ENCODE assay signal across 24 cellular contexts in the genomic region with DNA sequence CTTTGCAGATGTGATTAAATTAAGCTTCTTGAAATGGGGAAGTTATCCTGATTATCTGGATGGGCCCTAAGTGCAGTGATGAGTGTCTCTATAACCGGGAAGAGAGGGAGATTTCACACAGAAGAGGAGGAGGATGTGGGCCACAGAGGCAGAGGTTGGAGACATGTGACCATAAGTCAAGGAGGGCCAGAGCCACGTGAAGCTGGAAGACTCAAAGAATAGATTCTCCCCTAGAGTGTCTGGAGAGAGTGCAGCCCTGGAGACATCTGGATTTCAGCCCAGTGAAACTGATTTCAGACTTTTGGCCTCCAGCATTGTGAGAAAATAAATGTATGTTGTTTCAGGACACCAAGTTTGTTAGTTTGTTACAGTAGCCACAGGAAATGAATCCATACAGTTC.
A peak's percentile ranks its signal among the peaks of the same experiment; 100 is the strongest.
DNase-seq lines count a peak whose midpoint lies in the region; ATAC-seq, FAIRE-seq and TF ChIP-seq lines count a peak whose summit lies in the region.
"Had no signal": no experiment of that assay in that cellular context is flagged by ENCODE, and none has a peak within 500 bp of the region (broad histone marks: within the 10 kb centered on the region; RNA-seq: fewer than 3 reads in every experiment).

No MANE protein-coding gene starts in this region.

- TF ChIP-seq POLR2A in HepG2 (IDR thresholded peaks at IDR 0.05; ENCODE audit: insufficient read depth in 1 of 2, low read depth in 2 of 2, low read length in 2 of 2) (no peak), right lobe of liver (IDR thresholded peaks at IDR 0.05) (no peak)

- no peak overlapping the region for H2AFZ ChIP-seq in HepG2 (ENCODE audit: low read length)

- in situ Hi-C loops in HepG2 (cut with HindIII; ENCODE audit: extremely low pct_ligation_motif_present, low pct_unique_long_range_greater_than_20kb): no loop called here

- H3K36me3 Mint-ChIP-seq in mesothelial cell of epicardium: no peaks in the 10 kb centered on the region
- H3K36me3 Mint-ChIP-seq: CD8-positive, alpha-beta T cell had no signal

- POLR2A ChIA-PET in HepG2 (lab: Yijun Ruan, JAX): no interaction called here

- no peaks in the 10 kb centered on the region for H3K4me1 ChIP-seq in HepG2 (ENCODE audit: insufficient read depth, low read length)
- no peaks in the 10 kb centered on the region for H3K4me1 ChIP-seq in right lobe of liver
- H3K4me1 ChIP-seq: A549; BLaER1 treated with 17β-estradiol and CSF1 and Interleukin-3, amounts not matched to agents 10 nM and 100 nM had no signal

- 17% methylated on average over 2 of the region's 2 CpGs for WGBS in HepG2 (ENCODE audit: low lambda C conversion rate)
- 21% methylated on average over 2 of the region's 2 CpGs for WGBS in right lobe of liver (ENCODE audit: insufficient coverage, low coverage, low lambda C conversion rate, missing lambda C conversion rate)

- H3K36me3 ChIP-seq in HepG2 (replicated peaks in 1 of 2; ENCODE audit: control insufficient read depth in 1 of 2, insufficient read depth in 2 of 2, low read length in 2 of 2) (no peaks in the 10 kb centered on the region), right lobe of liver (no peaks in the 10 kb centered on the region), bronchial epithelial cell (ENCODE audit: control insufficient read depth, insufficient read depth, low read length) (no peaks in the 10 kb centered on the region)
- H3K36me3 ChIP-seq: BLaER1 treated with 17β-estradiol and CSF1 and Interleukin-3, amounts not matched to agents 10 nM and 100 nM had no signal

- no peak for TF ChIP-seq CTCF in HepG2 (CRISPR knock-in tag; IDR thresholded peaks at IDR 0.05)
- TF ChIP-seq CTCF in right lobe of liver (IDR thresholded peaks at IDR 0.05): no peak
- TF ChIP-seq CTCF in bronchial epithelial cell (IDR thresholded peaks at IDR 0.05; ENCODE audit: insufficient read depth, low read length, severe bottlenecking): no peak
- no peak for TF ChIP-seq CTCF in mesothelial cell of epicardium (IDR thresholded peaks at IDR 0.05; ENCODE audit: unreplicated experiment)

- no peak overlapping the region for H3K4me2 ChIP-seq in HepG2 (ENCODE audit: low read depth, low read length)
- H3K4me2 ChIP-seq: A549; BLaER1 treated with 17β-estradiol and CSF1 and Interleukin-3, amounts not matched to agents 10 nM and 100 nM had no signal

- no peak for TF ChIP-seq EP300 in HepG2 (IDR thresholded peaks at IDR 0.05; ENCODE audit: low read depth in 2 of 2, low read length in 2 of 2)
- no peak for TF ChIP-seq EP300 in HepG2 (CRISPR knock-in tag; IDR thresholded peaks at IDR 0.05; ENCODE audit: borderline replicate concordance)

- peaks cover 7% of the 10 kb centered on the region for H3K4me1 Mint-ChIP-seq in mesothelial cell of epicardium
- H3K4me1 Mint-ChIP-seq: B cell had no signal

- H3K9ac ChIP-seq in HepG2 (ENCODE audit: insufficient read depth, low read depth, low read length): no peak overlapping the region
- H3K9ac ChIP-seq: BLaER1 treated with 17β-estradiol and CSF1 and Interleukin-3, amounts not matched to agents 10 nM and 100 nM had no signal

- FAIRE-seq in HepG2 (lab: Jason Lieb, UNC) (no peak), bronchial epithelial cell (lab: Jason Lieb, UNC) (peak; percentile 89)
- FAIRE-seq: A549, GM12878, GM12892, GM18507 had no signal

- CTCF ChIA-PET in HepG2 (lab: Yijun Ruan, JAX; ENCODE audit: low intra/inter-chr PET ratio, low total read pairs): no interaction called here

- no peak for TF ChIP-seq RAD21 in HepG2 (CRISPR knock-in tag; IDR thresholded peaks at IDR 0.05)

- no peaks in the 10 kb centered on the region; a peak in 1 of 5 replicates for H3K27me3 ChIP-seq in HepG2 (ENCODE audit: control insufficient read depth in 1 of 2, insufficient read depth in 2 of 2, low read length in 2 of 2)
- H3K27me3 ChIP-seq in right lobe of liver: no peaks in the 10 kb centered on the region
- H3K27me3 ChIP-seq in bronchial epithelial cell (ENCODE audit: control insufficient read depth, insufficient read depth, low read length): no peaks in the 10 kb centered on the region
- H3K27me3 ChIP-seq: BLaER1 treated with 17β-estradiol and CSF1 and Interleukin-3, amounts not matched to agents 10 nM and 100 nM had no signal

- intact Hi-C loops in HepG2 (cut with micrococcal nuclease; ENCODE audit: unreplicated experiment): no loop called here
- intact Hi-C loops in right lobe of liver (cut with DNase I): no loop called here

- H3K27me3 Mint-ChIP-seq in mesothelial cell of epicardium (ENCODE audit: low read depth): no peaks in the 10 kb centered on the region

- H4K20me1 ChIP-seq in HepG2 (ENCODE audit: insufficient read depth, low read length): no peaks in the 10 kb centered on the region
- H4K20me1 ChIP-seq: BLaER1 treated with 17β-estradiol and CSF1 and Interleukin-3, amounts not matched to agents 10 nM and 100 nM had no signal

- BruUV-seq in HepG2 (replicated peaks; lab: Mats Ljungman, UMichigan): no TSS peak

- no peak overlapping the region for H3K27ac ChIP-seq in HepG2 (ENCODE audit: extremely low read length, insufficient read depth, low read length)
- no peak overlapping the region for H3K27ac ChIP-seq in right lobe of liver
- H3K27ac ChIP-seq: 22Rv1; A549; BLaER1 treated with 17β-estradiol and CSF1 and Interleukin-3, amounts not matched to agents 10 nM and 100 nM; C4-2B had no signal

- no peaks in the 10 kb centered on the region for H3K9me3 Mint-ChIP-seq in mesothelial cell of epicardium
- H3K9me3 Mint-ChIP-seq: CD4-positive, alpha-beta T cell; CD8-positive, alpha-beta T cell had no signal

- ATAC-seq in HepG2 (no peak), right lobe of liver (no peak), HG02571 (IDR thresholded peaks at IDR 0.05; ENCODE audit: unreplicated experiment) (no peak)
- ATAC-seq: A549; CD8-positive, alpha-beta T cell; GM12878 had no signal

- H3K9me3 ChIP-seq in HepG2 (ENCODE audit: low read length): no peaks in the 10 kb centered on the region
- no peaks in the 10 kb centered on the region for H3K9me3 ChIP-seq in right lobe of liver
- H3K9me3 ChIP-seq: A549; BLaER1 treated with 17β-estradiol and CSF1 and Interleukin-3, amounts not matched to agents 10 nM and 100 nM had no signal

- DNase-seq in HepG2 (ENCODE audit: low spot score): no peak
- no peak for DNase-seq in right lobe of liver
- DNase-seq in bronchial epithelial cell (ENCODE audit: low read depth): no peak
- DNase-seq in mesothelial cell of epicardium (ENCODE audit: low spot score in 2 of 2, unreplicated experiment in 2 of 2): no peak
- DNase-seq in NCI-H1092 (lab: John Stamatoyannopoulos, UW): no peak
- DNase-seq: AML-193; CD4-positive, alpha-beta T cell; CD8-positive, alpha-beta T cell; DMS 273 treated with DMSO at 0.1 percent for 48 hours; DMS153; DMS53; DMS79; DND-41; EL; GDM1 had no signal

- H3K4me3 ChIP-seq in HepG2 (replicated peaks in 1 of 3; ENCODE audit: insufficient read depth in 1 of 3, low read depth in 2 of 3, low read length in 3 of 3) (no peak overlapping the region), right lobe of liver (no peak overlapping the region), bronchial epithelial cell (ENCODE audit: low read depth, low read length) (no peak overlapping the region)
- H3K4me3 ChIP-seq: A549; BLaER1 treated with 17β-estradiol and CSF1 and Interleukin-3, amounts not matched to agents 10 nM and 100 nM; GM12878 had no signal

- no peak overlapping the region for H3K4me3 Mint-ChIP-seq in mesothelial cell of epicardium
- H3K4me3 Mint-ChIP-seq: B cell; CD4-positive, alpha-beta T cell; CD8-positive, alpha-beta T cell had no signal

- no peaks in the 10 kb centered on the region for H3K79me2 ChIP-seq in HepG2 (ENCODE audit: insufficient read depth, low read length)

- peak overlapping the region; percentile 9 for H3K27ac Mint-ChIP-seq in mesothelial cell of epicardium
- H3K27ac Mint-ChIP-seq: B cell; CD4-positive, alpha-beta T cell; CD8-positive, alpha-beta T cell had no signal

TF ChIP-seq in HepG2, 621 proteins besides CTCF, POLR2A, EP300 and RAD21:
- TF ChIP-seq TCF7 (IDR thresholded peaks at IDR 0.05; ENCODE audit: low read depth) (no peak), NCOA1 (CRISPR knock-in tag; IDR thresholded peaks at IDR 0.05) (no peak), GTF2F1 (IDR thresholded peaks at IDR 0.05; ENCODE audit: low read length) (no peak), SOX6 (IDR thresholded peaks at IDR 0.05) (no peak), SOX6 (CRISPR knock-in tag; IDR thresholded peaks at IDR 0.05) (no peak), NRL (CRISPR knock-in tag; IDR thresholded peaks at IDR 0.05; ENCODE audit: borderline replicate concordance) (no peak)
- TF ChIP-seq, protein P1, sequence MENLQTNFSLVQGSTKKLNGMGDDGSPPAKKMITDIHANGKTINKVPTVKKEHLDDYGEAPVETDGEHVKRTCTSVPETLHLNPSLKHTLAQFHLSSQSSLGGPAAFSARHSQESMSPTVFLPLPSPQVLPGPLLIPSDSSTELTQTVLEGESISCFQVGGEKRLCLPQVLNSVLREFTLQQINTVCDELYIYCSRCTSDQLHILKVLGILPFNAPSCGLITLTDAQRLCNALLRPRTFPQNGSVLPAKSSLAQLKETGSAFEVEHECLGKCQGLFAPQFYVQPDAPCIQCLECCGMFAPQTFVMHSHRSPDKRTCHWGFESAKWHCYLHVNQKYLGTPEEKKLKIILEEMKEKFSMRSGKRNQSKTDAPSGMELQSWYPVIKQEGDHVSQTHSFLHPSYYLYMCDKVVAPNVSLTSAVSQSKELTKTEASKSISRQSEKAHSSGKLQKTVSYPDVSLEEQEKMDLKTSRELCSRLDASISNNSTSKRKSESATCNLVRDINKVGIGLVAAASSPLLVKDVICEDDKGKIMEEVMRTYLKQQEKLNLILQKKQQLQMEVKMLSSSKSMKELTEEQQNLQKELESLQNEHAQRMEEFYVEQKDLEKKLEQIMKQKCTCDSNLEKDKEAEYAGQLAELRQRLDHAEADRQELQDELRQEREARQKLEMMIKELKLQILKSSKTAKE (CRISPR knock-in tag; IDR thresholded peaks at IDR 0.05; ENCODE audit: borderline replicate concordance): no peak
- TF ChIP-seq, protein P2, sequence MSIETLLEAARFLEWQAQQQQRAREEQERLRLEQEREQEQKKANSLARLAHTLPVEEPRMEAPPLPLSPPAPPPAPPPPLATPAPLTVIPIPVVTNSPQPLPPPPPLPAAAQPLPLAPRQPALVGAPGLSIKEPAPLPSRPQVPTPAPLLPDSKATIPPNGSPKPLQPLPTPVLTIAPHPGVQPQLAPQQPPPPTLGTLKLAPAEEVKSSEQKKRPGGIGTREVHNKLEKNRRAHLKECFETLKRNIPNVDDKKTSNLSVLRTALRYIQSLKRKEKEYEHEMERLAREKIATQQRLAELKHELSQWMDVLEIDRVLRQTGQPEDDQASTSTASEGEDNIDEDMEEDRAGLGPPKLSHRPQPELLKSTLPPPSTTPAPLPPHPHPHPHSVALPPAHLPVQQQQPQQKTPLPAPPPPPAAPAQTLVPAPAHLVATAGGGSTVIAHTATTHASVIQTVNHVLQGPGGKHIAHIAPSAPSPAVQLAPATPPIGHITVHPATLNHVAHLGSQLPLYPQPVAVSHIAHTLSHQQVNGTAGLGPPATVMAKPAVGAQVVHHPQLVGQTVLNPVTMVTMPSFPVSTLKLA (IDR thresholded peaks at IDR 0.05): peak; percentile 48
